ENCODE assay signal across 11 cellular contexts in genomic region chr11:3162410-3163240, GRCh38. TPM values are rescaled to one million over a fixed set of nuclear protein-coding genes. Genes with fewer than 3 reads are reported as not detected.
DNase-seq lines count a peak whose midpoint lies in the region; ATAC-seq and TF ChIP-seq lines count a peak whose summit lies in the region.
"Had no signal": no experiment of that assay in that cellular context is flagged by ENCODE, and none has a peak within 500 bp of the region (broad histone marks: within the 10 kb centered on the region; RNA-seq: fewer than 3 reads in every experiment).

No MANE protein-coding gene starts in this region.

- ATAC-seq in RWPE2 (ENCODE audit: low read depth) = no peak
- no peak for ATAC-seq in right cardiac atrium
- ATAC-seq in psoas muscle = no peak

- peaks cover 5% of the 10 kb centered on the region for H3K4me1 ChIP-seq in RWPE2 (ENCODE audit: insufficient read depth, poor library complexity, severe bottlenecking)
- peaks cover 16% of the 10 kb centered on the region for H3K4me1 ChIP-seq in right cardiac atrium (ENCODE audit: control insufficient read depth, insufficient read depth, low read length)
- H3K4me1 ChIP-seq in psoas muscle = peaks cover 51% of the 10 kb centered on the region

- in situ Hi-C loops in G401 (cut with HindIII; ENCODE audit: low sequenced_read_pairs) = no loop called here

- DNase-seq in C1 segment of cervical spinal cord (lab: John Stamatoyannopoulos, UW) (peak in 8 of 14 donors; percentile 25 to 75 (median 53)), RWPE2 (ENCODE audit: low spot score) (peak; percentile 39), right cardiac atrium (peak in 2 of 3 donors; percentile 12 to 30), psoas muscle (peak; percentile 12 to 43), G401 (ENCODE audit: low spot score) (no peak), NCI-H2029 treated with DMSO at 0.1 percent for 48 hours (lab: John Stamatoyannopoulos, UW) (no peak), NCI-H2196 (lab: John Stamatoyannopoulos, UW; ENCODE audit: unreplicated experiment) (no peak)
- DNase-seq in activated effector memory CD4-positive, alpha-beta T cell treated with Interleukin-2 at 50 U/mL for 16 hours = no peak
- DNase-seq: GOT3; stimulated activated CD4-positive, alpha-beta T cell treated with anti-CD3 and anti-CD28 coated beads, Interleukin-12 subunit alpha, Interleukin-12 subunit beta, amount 100 ng/mL, for 4 hours had no signal

- intact Hi-C loops in right cardiac atrium (cut with DNase I) = no loop called here
- intact Hi-C loops in psoas muscle (cut with DNase I) = loop anchor here in 1 of 2 donors (10.0 kb wide), 2 partner anchors 48 to 108 kb away; partner anchors contain the start of gene CARS1

- 63% methylated on average over 21 of the region's 21 CpGs for WGBS in right cardiac atrium
- 45 to 69% (median 45%) methylated on average over 21 of the region's 21 CpGs for WGBS in psoas muscle, 3 donors

- H3K4me3 ChIP-seq in RWPE2 (ENCODE audit: severe bottlenecking) (no peak overlapping the region), right cardiac atrium (ENCODE audit: low read length) (no peak overlapping the region), psoas muscle (peak overlapping the region; percentile 84)

- H3K27ac ChIP-seq in RWPE2 (ENCODE audit: poor library complexity, severe bottlenecking) (no peak overlapping the region), right cardiac atrium (ENCODE audit: low read length) (no peak overlapping the region), psoas muscle (peak overlapping the region; percentile 64)

- H3K9me3 ChIP-seq in RWPE2 (ENCODE audit: severe bottlenecking) (no peaks in the 10 kb centered on the region), right cardiac atrium (ENCODE audit: control insufficient read depth, low read length) (no peaks in the 10 kb centered on the region), psoas muscle (no peaks in the 10 kb centered on the region)

- H3K36me3 ChIP-seq in RWPE2 (ENCODE audit: low read depth) (no peaks in the 10 kb centered on the region), psoas muscle (ENCODE audit: insufficient read depth in 1 of 2, low read depth in 1 of 2) (no peaks in the 10 kb centered on the region)

- TF ChIP-seq CTCF in RWPE2 (IDR thresholded peaks at IDR 0.05; ENCODE audit: poor library complexity, severe bottlenecking) (no peak), psoas muscle (IDR thresholded peaks at IDR 0.05) (no peak)

- H3K27me3 ChIP-seq in RWPE2 (ENCODE audit: insufficient read depth, poor library complexity, severe bottlenecking) (no peaks in the 10 kb centered on the region), right cardiac atrium (ENCODE audit: control insufficient read depth, insufficient read depth) (no peaks in the 10 kb centered on the region), psoas muscle (ENCODE audit: insufficient read depth in 3 of 3, low read length in 2 of 3) (no peaks in the 10 kb centered on the region)

RNA-seq across cellular contexts. Expression of gene OSBPL5, which starts 2.5 kb away (rescaled TPM):
- total RNA-seq in right cardiac atrium (10 to 100 TPM; 14.1 to 19.1 (median 15.4) TPM), psoas muscle (10 to 100 TPM in 2 of 4 donors, 1 to 10 TPM in 2; 6.9 to 12.4 (median 10.3) TPM)
- polyA plus RNA-seq in right cardiac atrium (10.3 TPM), psoas muscle (1 to 10 TPM; 3.4 to 5.0 (median 4.3) TPM)
- 13.2 and 16.2 TPM in 2 replicates for total RNA-seq in G401 (2014; rRNA removed; shearing (Covaris generic))

RNA-seq across cellular contexts. Expression of gene MRGPRG, which starts 56.0 kb away (rescaled TPM):
- not detected for total RNA-seq in right cardiac atrium
- polyA plus RNA-seq in right cardiac atrium = not detected
- total RNA-seq in psoas muscle = not detected
- not detected for polyA plus RNA-seq in psoas muscle
- not detected in 2 replicates for total RNA-seq in G401 (2014; rRNA removed; shearing (Covaris generic))
- total RNA-seq: dermis microvascular lymphatic vessel endothelial cell had no signal

Comparison
In these comparisons a context has a peak if more than half of its experiments do, and no peak if none do; other contexts are left out.
1. DNase-seq: peak in C1 segment of cervical spinal cord (8 of 14), RWPE2 (single experiment), right cardiac atrium (2 of 3) and psoas muscle (2 of 2); none in G401 (single experiment), NCI-H2029 treated with DMSO at 0.1 percent for 48 hours (single experiment), activated effector memory CD4-positive, alpha-beta T cell treated with Interleukin-2 at 50 U/mL for 16 hours (single experiment) and NCI-H2196 (single experiment).